In genomic region chr2:38603402-38604265, GRCh38 we compare ENCODE assay signal across 7 cellular contexts. TPM values are rescaled to one million over a fixed set of nuclear protein-coding genes. Genes with fewer than 3 reads are reported as not detected.
DNase-seq lines count a peak whose midpoint lies in the region; ATAC-seq and TF ChIP-seq lines count a peak whose summit lies in the region.

No MANE protein-coding gene starts in this region.

- H3K4me1 ChIP-seq in left lung, result peaks cover 17 to 40% of the 10 kb centered on the region in 2 donors

- TF ChIP-seq CTCF in left lung (IDR thresholded peaks at IDR 0.05), result peak; percentile 74 to 80

- peak overlapping the region; percentile 97 to 98 for H3K27ac ChIP-seq in left lung

- ATAC-seq in GM18520 (IDR thresholded peaks at IDR 0.05; ENCODE audit: unreplicated experiment) (peak; percentile 34), HG03378 (IDR thresholded peaks at IDR 0.05; ENCODE audit: unreplicated experiment) (peak; percentile 30), left lung (peak; percentile 82)

- no peaks in the 10 kb centered on the region for H3K9me3 ChIP-seq in left lung

- H3K4me3 ChIP-seq in left lung, result peak overlapping the region; percentile 62 to 84

- intact Hi-C loops in left lung (cut with DNase I), result loop anchor here in 1 of 2 donors (10.0 kb wide), 1 partner anchor 61 kb away; the partner anchor contains the start of gene GALM

- H3K27me3 ChIP-seq in left lung, result no peaks in the 10 kb centered on the region

- no peaks in the 10 kb centered on the region for H3K36me3 ChIP-seq in left lung

- peak; percentile 67 to 87 for DNase-seq in NCI-H524 (lab: John Stamatoyannopoulos, UW)
- DNase-seq in activated CD4-positive, alpha-beta T cell treated with anti-CD3 and anti-CD28 coated beads for 48 hours, result peak; percentile 91
- peak; percentile 71 for DNase-seq in dedifferentiated amniotic fluid mesenchymal stem cell (ENCODE audit: extremely low spot score)
- DNase-seq in left lung, result peak; percentile 85 to 95
- peak; percentile 76 to 77 for DNase-seq in stimulated activated CD4-positive, alpha-beta T cell treated with anti-CD3 and anti-CD28 coated beads, Interleukin-2, amount 100 ng/mL, for 48 hours

RNA-seq across cellular contexts. Expression of gene HNRNPLL, which starts 0.9 kb away (rescaled TPM):
- total RNA-seq in left lung, result 10 to 100 TPM; 44.2 to 51.6 TPM

Comparison
In these comparisons a context has a peak if more than half of its experiments do, and no peak if none do; other contexts are left out.
1. Peak in every context shown above with its lines: DNase-seq, ATAC-seq, H3K4me3 ChIP-seq and H3K27ac ChIP-seq.
2. ATAC-seq: peak in every context shown above with its lines; median percentile 82 in left lung; 34 in GM18520; 30 in HG03378.